ENCODE assay signal across 14 cellular contexts in the genomic region with DNA sequence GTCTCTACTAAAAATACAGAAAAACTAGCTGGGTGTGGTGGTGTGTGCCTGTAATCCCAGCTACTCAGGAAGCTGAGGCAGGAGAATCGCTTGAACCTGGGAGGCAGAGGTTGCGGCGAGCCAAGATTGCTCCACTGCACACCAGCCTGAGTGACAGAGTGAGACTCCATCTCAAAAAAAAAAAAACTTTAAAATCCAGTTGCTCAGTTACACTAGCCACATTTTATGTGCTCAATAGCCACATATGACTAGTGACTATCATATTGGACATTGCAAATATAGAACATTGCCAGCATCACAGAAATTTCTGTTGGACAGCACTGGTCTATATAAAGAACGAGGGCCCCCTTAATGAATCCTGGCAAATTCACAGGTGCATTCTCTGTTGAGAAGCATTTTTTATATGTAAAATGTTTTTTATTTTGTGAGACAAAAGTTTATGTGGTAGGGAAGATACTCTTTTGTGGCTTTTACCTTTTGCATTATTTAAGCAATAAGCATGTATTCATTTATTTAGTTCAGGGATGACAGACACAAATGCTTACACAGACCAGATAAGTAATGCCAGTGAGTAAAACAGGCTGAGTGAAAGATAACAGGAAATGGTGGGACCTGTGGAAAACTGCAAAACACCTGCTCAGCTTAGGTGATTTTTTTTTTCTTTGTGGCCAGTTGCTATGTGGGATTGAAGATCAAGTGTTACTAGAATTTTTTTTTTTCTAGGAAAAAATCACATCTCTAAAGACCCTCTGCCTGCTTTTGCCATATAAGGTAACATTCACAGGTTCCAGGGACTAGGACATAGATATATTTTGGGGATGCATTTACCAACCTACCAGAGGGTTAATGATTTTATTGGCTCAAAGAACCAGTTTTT. TPM values are rescaled to one million over a fixed set of nuclear protein-coding genes. Genes with fewer than 3 reads are reported as not detected.
A peak's percentile ranks its signal among the peaks of the same experiment; 100 is the strongest.
DNase-seq lines count a peak whose midpoint lies in the region; ATAC-seq, FAIRE-seq and TF ChIP-seq lines count a peak whose summit lies in the region.
"Had no signal": no experiment of that assay in that cellular context is flagged by ENCODE, and none has a peak within 500 bp of the region (broad histone marks: within the 10 kb centered on the region; RNA-seq: fewer than 3 reads in every experiment).

No MANE protein-coding gene starts in this region.

- H3K4me3 ChIP-seq in HUES6 (ENCODE audit: low read depth, low read length) (no peak overlapping the region), gastrocnemius medialis (peak overlapping the region in 1 of 4 donors; percentile 4), small intestine (ENCODE audit: low read depth in 1 of 2, low read length in 2 of 2) (no peak overlapping the region)
- H3K4me3 ChIP-seq: heart right ventricle had no signal

- H3K36me3 ChIP-seq in HUES6 (ENCODE audit: control insufficient read depth, insufficient read depth, low read length) (peaks cover 6% of the 10 kb centered on the region), gastrocnemius medialis (no peaks in the 10 kb centered on the region), small intestine (ENCODE audit: control insufficient read depth in 2 of 2, insufficient read depth in 2 of 2, low read length in 2 of 2) (no peaks in the 10 kb centered on the region)

- peak in 1 of 2 donors; percentile 39 for TF ChIP-seq POLR2A in gastrocnemius medialis (IDR thresholded peaks at IDR 0.05)

- H3K4me3 Mint-ChIP-seq in activated naive CD8-positive, alpha-beta T cell treated with anti-CD3 and anti-CD28 coated beads, Interleukin-2, amount 10 ng/mL, durations not matched to agents 7 days and 5 days = peak overlapping the region; percentile 37

- H3K9me3 Mint-ChIP-seq in activated naive CD8-positive, alpha-beta T cell treated with anti-CD3 and anti-CD28 coated beads, Interleukin-2, amount 10 ng/mL, durations not matched to agents 7 days and 5 days = no peaks in the 10 kb centered on the region

- H3K27ac ChIP-seq in HUES6 (ENCODE audit: low read depth, low read length) (peak overlapping the region; percentile 57; the same call in 1 of the 2 replicates), gastrocnemius medialis (peak overlapping the region; percentile 55 to 85 (median 80)), small intestine (ENCODE audit: low read depth in 1 of 2, low read length in 1 of 2) (no peak overlapping the region)

- intact Hi-C loops in gastrocnemius medialis (cut with DNase I; ENCODE audit: low total_unique reads) = no loop called here

- H3K27me3 ChIP-seq in HUES6 (ENCODE audit: control insufficient read depth, insufficient read depth, low read length) (no peaks in the 10 kb centered on the region), gastrocnemius medialis (no peaks in the 10 kb centered on the region), small intestine (ENCODE audit: control insufficient read depth in 2 of 2, insufficient read depth in 2 of 2, low read length in 2 of 2) (no peaks in the 10 kb centered on the region)
- H3K27me3 ChIP-seq: heart right ventricle had no signal

- ATAC-seq in activated CD4-positive, CD25-positive, alpha-beta regulatory T cell treated with anti-CD3 and anti-CD28 coated beads, Interleukin-2, amount 50 U/mL, for 24 hours = peak; percentile 50 to 56
- ATAC-seq in activated naive CD8-positive, alpha-beta T cell treated with anti-CD3 and anti-CD28 coated beads, Interleukin-2, amount 10 ng/mL, durations not matched to agents 7 days and 5 days (ENCODE audit: low read depth) = peak; percentile 44
- ATAC-seq in gastrocnemius medialis = peak; percentile 90 to 91
- no peak for ATAC-seq in HG03469 (IDR thresholded peaks at IDR 0.05; ENCODE audit: unreplicated experiment)
- no peak for ATAC-seq in HG03432 (IDR thresholded peaks at IDR 0.05; ENCODE audit: unreplicated experiment)
- ATAC-seq: left colon had no signal

- no peaks in the 10 kb centered on the region for H3K27me3 Mint-ChIP-seq in activated naive CD8-positive, alpha-beta T cell treated with anti-CD3 and anti-CD28 coated beads, Interleukin-2, amount 10 ng/mL, durations not matched to agents 7 days and 5 days

- no peak for FAIRE-seq in small intestine (lab: Jason Lieb, UNC)

- H3K9me3 ChIP-seq in HUES6 (ENCODE audit: control insufficient read depth, insufficient read depth, low read depth, low read length) = no peaks in the 10 kb centered on the region
- H3K9me3 ChIP-seq in gastrocnemius medialis = no peaks in the 10 kb centered on the region
- H3K9me3 ChIP-seq in small intestine (ENCODE audit: control insufficient read depth, low read depth) = no peaks in the 10 kb centered on the region

- no peak overlapping the region for H3K9ac ChIP-seq in HUES6 (ENCODE audit: low read length)

- in situ Hi-C loops in gastrocnemius medialis (cut with MboI; ENCODE audit: low sequenced_read_pairs in 4 of 4) = loop anchor here in 1 of 4 donors (10.0 kb wide), 1 partner anchor 177 kb away; the partner anchor contains the start of genes PPP2R3C and PRORP

- 72 to 83% (median 83%) methylated on average over 4 of the region's 4 CpGs for WGBS in small intestine, 3 donors

- peaks cover 19% of the 10 kb centered on the region for H3K36me3 Mint-ChIP-seq in activated naive CD8-positive, alpha-beta T cell treated with anti-CD3 and anti-CD28 coated beads, Interleukin-2, amount 10 ng/mL, durations not matched to agents 7 days and 5 days

- POLR2A ChIA-PET in activated naive CD8-positive, alpha-beta T cell treated with anti-CD3 and anti-CD28 coated beads, Interleukin-2, amount 10 ng/mL, durations not matched to agents 7 days and 5 days (lab: Charles Lee) = interaction anchor here (0.6 to 2.3 kb wide), 6 partner anchors 9 to 102 kb away, joined by 3 to 7 read pairs (median 5); partner anchors contain the start of genes NFKBIA and PSMA6

- no peaks in the 10 kb centered on the region; the same call in 1 of the 2 replicates for H3K4me1 ChIP-seq in HUES6 (ENCODE audit: control insufficient read depth, insufficient read depth, low read length)
- H3K4me1 ChIP-seq in gastrocnemius medialis = peaks cover 21 to 48% of the 10 kb centered on the region in 2 donors
- H3K4me1 ChIP-seq in small intestine (ENCODE audit: control insufficient read depth in 2 of 2, insufficient read depth in 1 of 2, low read depth in 1 of 2, low read length in 1 of 2) = peaks cover 0 to 8% of the 10 kb centered on the region in 2 donors

- peaks cover 43% of the 10 kb centered on the region for H3K4me1 Mint-ChIP-seq in activated naive CD8-positive, alpha-beta T cell treated with anti-CD3 and anti-CD28 coated beads, Interleukin-2, amount 10 ng/mL, durations not matched to agents 7 days and 5 days

- H3K27ac Mint-ChIP-seq in activated naive CD8-positive, alpha-beta T cell treated with anti-CD3 and anti-CD28 coated beads, Interleukin-2, amount 10 ng/mL, durations not matched to agents 7 days and 5 days = peak overlapping the region; percentile 72

- no peak for DNase-seq in activated CD4-positive, CD25-positive, alpha-beta regulatory T cell treated with anti-CD3 and anti-CD28 coated beads, Interleukin-2, amount 50 U/mL, for 72 hours
- no peak for DNase-seq in activated naive CD8-positive, alpha-beta T cell treated with anti-CD3 and anti-CD28 coated beads, Interleukin-2, amount 10 ng/mL, durations not matched to agents 7 days and 5 days
- DNase-seq in gastrocnemius medialis = peak in 1 of 2 donors; percentile 74
- no peak for DNase-seq in small intestine
- DNase-seq: ACHN; erythroblast; heart right ventricle; left colon; NCI-H748 treated with DMSO at 0.1 percent for 48 hours; stimulated activated CD4-positive, alpha-beta T cell treated with anti-CD3 and anti-CD28 coated beads, Interleukin-12 subunit alpha, Interleukin-12 subunit beta, amount 100 ng/mL, for 4 hours had no signal

- no peak for TF ChIP-seq CTCF in gastrocnemius medialis (IDR thresholded peaks at IDR 0.05 in 4 of 5, conservative IDR thresholded peaks at IDR 0.05 in 1 of 5)

RNA-seq across cellular contexts. Expression of gene PSMA6, which starts 9.4 kb away (rescaled TPM):
- total RNA-seq in activated naive CD8-positive, alpha-beta T cell treated with anti-CD3 and anti-CD28 coated beads, Interleukin-2, amount 10 ng/mL, durations not matched to agents 7 days and 5 days = 100 to 1,000 TPM; 213 to 221 TPM
- 100 to 1,000 TPM; 323 to 502 (median 464) TPM for total RNA-seq in gastrocnemius medialis
- polyA plus RNA-seq in small intestine = 100 to 1,000 TPM; 260 to 288 (median 272) TPM

Comparison
In these comparisons a context has a peak if more than half of its experiments do, and no peak if none do; other contexts are left out.
1. ATAC-seq: peak in activated CD4-positive, CD25-positive, alpha-beta regulatory T cell treated with anti-CD3 and anti-CD28 coated beads, Interleukin-2, amount 50 U/mL, for 24 hours (2 of 2), activated naive CD8-positive, alpha-beta T cell treated with anti-CD3 and anti-CD28 coated beads, Interleukin-2, amount 10 ng/mL, durations not matched to agents 7 days and 5 days (single experiment) and gastrocnemius medialis (2 of 2); none in HG03469 (single experiment) and HG03432 (single experiment).
2. H3K27ac ChIP-seq: peak in HUES6 (single experiment) and gastrocnemius medialis (4 of 4); none in small intestine (0 of 2).